Comparison of ENCODE assay signal across 10 cellular contexts in genomic region chr7:44383566-44383965, GRCh38. TPM values are rescaled to one million over a fixed set of nuclear protein-coding genes. Genes with fewer than 3 reads are reported as not detected.
A peak's percentile ranks its signal among the peaks of the same experiment; 100 is the strongest.
DNase-seq lines count a peak whose midpoint lies in the region; ATAC-seq and TF ChIP-seq lines count a peak whose summit lies in the region.
"Had no signal": no experiment of that assay in that cellular context is flagged by ENCODE, and none has a peak within 500 bp of the region (broad histone marks: within the 10 kb centered on the region; RNA-seq: fewer than 3 reads in every experiment).

No MANE protein-coding gene starts in this region.

- DNase-seq in BJ (ENCODE audit: low read depth) (peak; percentile 26), RWPE2 (ENCODE audit: low spot score) (peak; percentile 60), fibroblast of gingiva (ENCODE audit: low read depth) (peak; percentile 68), osteoblast (ENCODE audit: insufficient read length, low spot score, missing footprints) (peak; percentile 97), NCI-H2227 (lab: John Stamatoyannopoulos, UW; ENCODE audit: unreplicated experiment) (no peak), SKM-1 (lab: John Stamatoyannopoulos, UW; ENCODE audit: unreplicated experiment) (no peak), NCI-H1417 (lab: John Stamatoyannopoulos, UW) (no peak)
- no peak for DNase-seq in activated naive CD4-positive, alpha-beta T cell treated with anti-CD3 and anti-CD28 coated beads, Interleukin-2, amount 50 U/mL, for 16 hours
- DNase-seq: occipital lobe had no signal

- TF ChIP-seq CTCF in BJ (IDR thresholded peaks at IDR 0.05; ENCODE audit: insufficient read depth, low read depth, low read length), result no peak
- TF ChIP-seq CTCF in RWPE2 (IDR thresholded peaks at IDR 0.05; ENCODE audit: poor library complexity, severe bottlenecking), result no peak
- no peak for TF ChIP-seq CTCF in osteoblast (IDR thresholded peaks at IDR 0.05; ENCODE audit: extremely low read depth, low read depth, low read length)

- H3K27ac ChIP-seq in RWPE2 (ENCODE audit: poor library complexity, severe bottlenecking) (peak overlapping the region; percentile 98), osteoblast (ENCODE audit: low read depth, low read length) (peak overlapping the region; percentile 64)
- H3K27ac ChIP-seq: SK-N-MC had no signal

- H3K4me3 ChIP-seq in BJ (ENCODE audit: low read depth, low read length), result no peak overlapping the region
- no peak overlapping the region for H3K4me3 ChIP-seq in RWPE2 (ENCODE audit: severe bottlenecking)
- peak overlapping the region; percentile 5 for H3K4me3 ChIP-seq in osteoblast (ENCODE audit: insufficient read depth, low read length)
- H3K4me3 ChIP-seq: SK-N-MC had no signal

- H3K4me1 ChIP-seq in RWPE2 (ENCODE audit: insufficient read depth, poor library complexity, severe bottlenecking) (peaks cover 29% of the 10 kb centered on the region), osteoblast (ENCODE audit: insufficient read depth, low read length) (peaks cover 57% of the 10 kb centered on the region)

- peaks cover 13% of the 10 kb centered on the region for H3K36me3 ChIP-seq in BJ (ENCODE audit: control insufficient read depth, insufficient read depth, low read length)
- peaks cover 43% of the 10 kb centered on the region for H3K36me3 ChIP-seq in RWPE2 (ENCODE audit: low read depth)
- peaks cover 14% of the 10 kb centered on the region for H3K36me3 ChIP-seq in osteoblast (ENCODE audit: insufficient read depth, low read length)

- CTCF ChIA-PET in BJ (lab: Yijun Ruan, JAX), result no interaction called here

- H3K27me3 ChIP-seq in BJ (ENCODE audit: control insufficient read depth, insufficient read depth, low read length), result no peaks in the 10 kb centered on the region
- no peaks in the 10 kb centered on the region for H3K27me3 ChIP-seq in RWPE2 (ENCODE audit: insufficient read depth, poor library complexity, severe bottlenecking)
- no peaks in the 10 kb centered on the region for H3K27me3 ChIP-seq in osteoblast (ENCODE audit: insufficient read depth, low read length)

- peak overlapping the region; percentile 22 for H3K4me2 ChIP-seq in osteoblast (ENCODE audit: insufficient read depth, low read length)

- peaks cover 3% of the 10 kb centered on the region for H4K20me1 ChIP-seq in osteoblast (ENCODE audit: insufficient read depth, low read length)

- H3K79me2 ChIP-seq in osteoblast (ENCODE audit: insufficient read depth, low read length), result no peaks in the 10 kb centered on the region

- H3K9me3 ChIP-seq in RWPE2 (ENCODE audit: severe bottlenecking) (no peaks in the 10 kb centered on the region), osteoblast (ENCODE audit: low read depth, low read length) (no peaks in the 10 kb centered on the region)

- no peak for ATAC-seq in RWPE2 (ENCODE audit: low read depth)

- H2AFZ ChIP-seq in osteoblast (ENCODE audit: low read length), result peak overlapping the region; percentile 8

- POLR2A ChIA-PET in BJ (lab: Charles Lee), result no interaction called here

RNA-seq across cellular contexts. Expression of gene CAMK2B, which starts 58.2 kb away (rescaled TPM):
- 0.05 and 0.10 TPM in 2 replicates for polyA plus RNA-seq in BJ (2011; rRNA removed)
- polyA minus RNA-seq in BJ (2011; rRNA and poly(A)+ RNA removed), result 0.14 TPM in 1 of 2 replicates, not detected in the other
- total RNA-seq in osteoblast, result not detected in 2 replicates

Comparison
In these comparisons a context has a peak if more than half of its experiments do, and no peak if none do; other contexts are left out.
1. DNase-seq: peak in BJ (single experiment), RWPE2 (single experiment), fibroblast of gingiva (single experiment) and osteoblast (single experiment); none in activated naive CD4-positive, alpha-beta T cell treated with anti-CD3 and anti-CD28 coated beads, Interleukin-2, amount 50 U/mL, for 16 hours (single experiment), NCI-H2227 (single experiment), SKM-1 (single experiment) and NCI-H1417 (0 of 3).